Comparison of ENCODE assay signal across 9 cellular contexts in the genomic region with DNA sequence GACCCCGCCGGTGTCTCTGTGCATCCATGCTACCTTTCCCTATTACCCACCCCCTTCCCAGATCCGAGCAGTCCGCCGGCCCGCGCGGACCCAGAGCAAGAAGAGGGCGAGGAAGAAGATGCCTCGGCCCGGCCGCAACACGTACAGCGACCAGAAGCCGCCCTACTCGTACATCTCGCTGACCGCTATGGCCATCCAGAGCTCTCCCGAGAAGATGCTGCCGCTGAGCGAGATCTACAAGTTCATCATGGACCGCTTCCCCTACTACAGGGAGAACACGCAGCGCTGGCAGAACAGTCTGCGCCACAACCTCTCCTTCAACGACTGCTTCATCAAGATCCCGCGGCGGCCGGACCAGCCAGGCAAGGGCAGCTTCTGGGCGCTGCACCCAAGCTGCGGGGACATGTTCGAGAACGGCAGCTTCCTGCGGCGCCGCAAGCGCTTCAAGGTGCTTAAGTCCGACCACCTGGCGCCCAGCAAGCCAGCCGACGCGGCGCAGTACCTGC. TPM values are rescaled to one million over a fixed set of nuclear protein-coding genes. Genes with fewer than 3 reads are reported as not detected.
A peak's percentile ranks its signal among the peaks of the same experiment; 100 is the strongest.
DNase-seq lines count a peak whose midpoint lies in the region; ATAC-seq and TF ChIP-seq lines count a peak whose summit lies in the region.
"Had no signal": no experiment of that assay in that cellular context is flagged by ENCODE, and none has a peak within 500 bp of the region (broad histone marks: within the 10 kb centered on the region; RNA-seq: fewer than 3 reads in every experiment).

No MANE protein-coding gene starts in this region.

- H3K27me3 ChIP-seq in smooth muscle cell (ENCODE audit: low read depth), result peaks cover 100% of the 10 kb centered on the region

- no peaks in the 10 kb centered on the region for H3K79me2 ChIP-seq in smooth muscle cell (ENCODE audit: low read depth)

- H3K4me3 ChIP-seq in fibroblast of the aortic adventitia (ENCODE audit: low read depth, low read length), result no peak overlapping the region
- peak overlapping the region; percentile 42 for H3K4me3 ChIP-seq in smooth muscle cell

- H3K36me3 ChIP-seq in smooth muscle cell (ENCODE audit: low read depth), result no peaks in the 10 kb centered on the region
- H3K36me3 ChIP-seq: gastroesophageal sphincter had no signal

- no peak overlapping the region for H3K27ac ChIP-seq in smooth muscle cell (ENCODE audit: low read depth)
- H3K27ac ChIP-seq: gastroesophageal sphincter had no signal

- peaks cover 64% of the 10 kb centered on the region for H3K4me1 Mint-ChIP-seq in T-helper 1 cell treated with Interleukin-12 subunit alpha and Interleukin-12 subunit beta and Interleukin-4 antibody, amounts not matched to agents 30 μg/mL and 1 μg/mL, for 36 hours (ENCODE audit: low read depth)

- peak overlapping the region; percentile 95 for H3K4me3 Mint-ChIP-seq in T-helper 1 cell treated with Interleukin-12 subunit alpha and Interleukin-12 subunit beta and Interleukin-4 antibody, amounts not matched to agents 30 μg/mL and 1 μg/mL, for 36 hours

- H3K4me1 ChIP-seq in smooth muscle cell (ENCODE audit: low read depth), result peaks cover 41% of the 10 kb centered on the region

- TF ChIP-seq CTCF in fibroblast of the aortic adventitia (IDR thresholded peaks at IDR 0.05; ENCODE audit: insufficient read depth, low read length) (no peak), smooth muscle cell (IDR thresholded peaks at IDR 0.05; ENCODE audit: borderline replicate concordance, insufficient read depth, poor library complexity, severe bottlenecking) (no peak)

- no peaks in the 10 kb centered on the region for H4K20me1 ChIP-seq in smooth muscle cell (ENCODE audit: low read depth)

- WGBS in smooth muscle cell (ENCODE audit: low lambda C conversion rate), result under 1% methylated on average over 42 of the region's 44 CpGs

- DNase-seq in NCI-H1105 treated with DMSO at 0.1 percent for 48 hours (lab: John Stamatoyannopoulos, UW), result peak; percentile 58
- no peak for DNase-seq in NCI-H1105 (lab: John Stamatoyannopoulos, UW)
- DNase-seq in fibroblast of the aortic adventitia (ENCODE audit: low read depth), result peak; percentile 24
- no peak for DNase-seq in smooth muscle cell (lab: John Stamatoyannopoulos, UW; ENCODE audit: unreplicated experiment)
- no peak for DNase-seq in AG20443 (ENCODE audit: low spot score)

- H3K36me3 Mint-ChIP-seq in T-helper 1 cell treated with Interleukin-12 subunit alpha and Interleukin-12 subunit beta and Interleukin-4 antibody, amounts not matched to agents 30 μg/mL and 1 μg/mL, for 36 hours (ENCODE audit: low read depth), result peaks cover 20% of the 10 kb centered on the region

- no peak for ATAC-seq in GM21423 (IDR thresholded peaks at IDR 0.05; ENCODE audit: unreplicated experiment)
- ATAC-seq in GM21529 (IDR thresholded peaks at IDR 0.05; ENCODE audit: unreplicated experiment), result no peak
- ATAC-seq: gastroesophageal sphincter had no signal

- no peak overlapping the region for H3K9ac ChIP-seq in smooth muscle cell (ENCODE audit: low read depth)

- peak overlapping the region; percentile 95 for H3K27ac Mint-ChIP-seq in T-helper 1 cell treated with Interleukin-12 subunit alpha and Interleukin-12 subunit beta and Interleukin-4 antibody, amounts not matched to agents 30 μg/mL and 1 μg/mL, for 36 hours

- H3K9me3 Mint-ChIP-seq in T-helper 1 cell treated with Interleukin-12 subunit alpha and Interleukin-12 subunit beta and Interleukin-4 antibody, amounts not matched to agents 30 μg/mL and 1 μg/mL, for 36 hours, result peaks cover 17% of the 10 kb centered on the region

- H3K4me2 ChIP-seq in smooth muscle cell, result peak overlapping the region; percentile 82

- H2AFZ ChIP-seq in smooth muscle cell (ENCODE audit: low read depth), result no peak overlapping the region

- peaks cover 85% of the 10 kb centered on the region for H3K27me3 Mint-ChIP-seq in T-helper 1 cell treated with Interleukin-12 subunit alpha and Interleukin-12 subunit beta and Interleukin-4 antibody, amounts not matched to agents 30 μg/mL and 1 μg/mL, for 36 hours (ENCODE audit: low read depth)

- no peaks in the 10 kb centered on the region for H3K9me3 ChIP-seq in smooth muscle cell (replicated peaks; ENCODE audit: low read depth)
- H3K9me3 ChIP-seq: gastroesophageal sphincter had no signal

- H3F3A ChIP-seq in smooth muscle cell (ENCODE audit: low read depth), result no peaks in the 10 kb centered on the region

RNA-seq across cellular contexts. Expression of gene FOXB1, which starts 0.8 kb away (rescaled TPM):
- not detected in 2 replicates for total RNA-seq in fibroblast of the aortic adventitia (ENCODE audit: low replicate concordance)
- not detected in 2 replicates for total RNA-seq in smooth muscle cell
- not detected in 2 replicates for polyA plus RNA-seq in smooth muscle cell
- total RNA-seq: gastroesophageal sphincter had no signal

Comparison
In these comparisons a context has a peak if more than half of its experiments do, and no peak if none do; other contexts are left out.
1. DNase-seq: peak in NCI-H1105 treated with DMSO at 0.1 percent for 48 hours (single experiment) and fibroblast of the aortic adventitia (single experiment); none in NCI-H1105 (single experiment), smooth muscle cell (single experiment) and AG20443 (single experiment).